21 cellular contexts compared by ENCODE assay signal in genomic region chr22:40973144-40973543, GRCh38. TPM values are rescaled to one million over a fixed set of nuclear protein-coding genes. Genes with fewer than 3 reads are reported as not detected.
DNase-seq lines count a peak whose midpoint lies in the region; ATAC-seq, FAIRE-seq and TF ChIP-seq lines count a peak whose summit lies in the region.
"Had no signal": no experiment of that assay in that cellular context is flagged by ENCODE, and none has a peak within 500 bp of the region (broad histone marks: within the 10 kb centered on the region; RNA-seq: fewer than 3 reads in every experiment).

No MANE protein-coding gene starts in this region.

- H3K27ac Mint-ChIP-seq in chondrocyte (ENCODE audit: unreplicated experiment) (no peak overlapping the region), nephron progenitor cell (peak overlapping the region; percentile 54)
- H3K27ac Mint-ChIP-seq: HFFc6 had no signal

- H3K9ac ChIP-seq in GM12878 (ENCODE audit: control insufficient read depth, insufficient read depth, low read length) = no peak overlapping the region

- DNase-seq in GM12878 (ENCODE audit: low read depth, low spot score) (no peak), chondrocyte (ENCODE audit: low spot score) (peak; percentile 44), nephron progenitor cell (no peak), psoas muscle (no peak), UCSD-AML1 (lab: John Stamatoyannopoulos, UW; ENCODE audit: unreplicated experiment) (no peak), foreskin keratinocyte (no peak), HuH-7.5 (ENCODE audit: low spot score) (no peak)
- DNase-seq: C1 segment of cervical spinal cord; Calu3; CD4-positive, alpha-beta memory T cell; COR-L47; DMS153; DND-41; GOT3; HFFc6 had no signal

- SMC1A ChIA-PET in GM12878 (lab: Charles Lee; ENCODE audit: uncharacterized antibody, unreplicated experiment) = interaction anchor here (1.5 kb wide), 1 partner anchor 9 kb away, joined by 3 read pairs; no protein-coding TSS in a partner anchor

- intact Hi-C loops in GM12878 (cut with micrococcal nuclease; ENCODE audit: unreplicated experiment) (no loop called here), psoas muscle (cut with DNase I) (no loop called here)

- BruUV-seq in GM12878 (replicated peaks; lab: Mats Ljungman, UMichigan) = no TSS peak

- TF ChIP-seq EP300 in GM12878 (IDR thresholded peaks at IDR 0.05; ENCODE audit: borderline replicate concordance in 1 of 2, control insufficient read depth in 1 of 2, low read depth in 2 of 2, low read length in 2 of 2) = no peak

- RAD21 ChIA-PET in GM12878 (lab: Charles Lee; ENCODE audit: unreplicated experiment) = no interaction called here

- H3K9me3 Mint-ChIP-seq in chondrocyte (ENCODE audit: low read depth) (no peaks in the 10 kb centered on the region), nephron progenitor cell (no peaks in the 10 kb centered on the region)
- H3K9me3 Mint-ChIP-seq: CD4-positive, alpha-beta memory T cell; HFFc6 had no signal

- no peaks in the 10 kb centered on the region for H3K79me2 ChIP-seq in GM12878 (ENCODE audit: control insufficient read depth, insufficient read depth, low read length)

- peak; percentile 52; the same call in 1 of the 2 replicates for TF ChIP-seq POLR2A in GM12878 (IDR thresholded peaks at IDR 0.05; ENCODE audit: low read depth, low read length)

- H3K4me1 Mint-ChIP-seq in chondrocyte (ENCODE audit: low read depth) = peaks cover 2% of the 10 kb centered on the region
- H3K4me1 Mint-ChIP-seq in nephron progenitor cell = peaks cover 4% of the 10 kb centered on the region

- FAIRE-seq in GM12878 (lab: Jason Lieb, UNC) = no peak
- FAIRE-seq: G401.6, GM12891, GM18507, H54 had no signal

- TF ChIP-seq CTCF in GM12878 (IDR thresholded peaks at IDR 0.05 in 2 of 3, conservative IDR thresholded peaks at IDR 0.05 in 1 of 3; ENCODE audit: control insufficient read depth in 2 of 3, extremely low read depth in 1 of 3, insufficient read depth in 1 of 3, low read depth in 3 of 3, low read length in 3 of 3) = no peak
- no peak for TF ChIP-seq CTCF in chondrocyte (IDR thresholded peaks at IDR 0.05)
- no peak for TF ChIP-seq CTCF in nephron progenitor cell (IDR thresholded peaks at IDR 0.05)
- no peak for TF ChIP-seq CTCF in psoas muscle (IDR thresholded peaks at IDR 0.05)
- TF ChIP-seq CTCF in foreskin keratinocyte (conservative IDR thresholded peaks at IDR 0.05) = no peak

- H3K36me3 ChIP-seq in GM12878 (ENCODE audit: control insufficient read depth in 2 of 2, insufficient read depth in 2 of 2, low read length in 1 of 2) (peaks cover 6 to 13% of the 10 kb centered on the region in 2 experiments; a peak in 3 of 4 replicates), psoas muscle (ENCODE audit: insufficient read depth in 1 of 2, low read depth in 1 of 2) (peaks cover 0 to 51% of the 10 kb centered on the region in 2 donors)

- H3K4me1 ChIP-seq in GM12878 (ENCODE audit: control insufficient read depth, insufficient read depth, low read length) (no peaks in the 10 kb centered on the region), psoas muscle (no peaks in the 10 kb centered on the region), foreskin keratinocyte (no peaks in the 10 kb centered on the region)
- H3K4me1 ChIP-seq: HAP-1 had no signal

- H3K4me3 ChIP-seq in GM12878 (no peak overlapping the region), psoas muscle (no peak overlapping the region)
- H3K4me3 ChIP-seq: HAP-1 had no signal

- TF ChIP-seq RAD21 in GM12878 (IDR thresholded peaks at IDR 0.05; ENCODE audit: insufficient read depth, low read depth, low read length) = no peak

- ATAC-seq in GM12878 = no peak
- ATAC-seq in psoas muscle = peak in 3 of 4 donors; percentile 20 to 34 (median 22)
- no peak for ATAC-seq in foreskin keratinocyte
- no peak for ATAC-seq in GM21529 (IDR thresholded peaks at IDR 0.05; ENCODE audit: unreplicated experiment)

- H4K20me1 ChIP-seq in GM12878 (ENCODE audit: control insufficient read depth, insufficient read depth) = no peaks in the 10 kb centered on the region

- POLR2A ChIA-PET in GM12878 (lab: Charles Lee) = no interaction called here

- H3K27ac ChIP-seq in GM12878 (ENCODE audit: control insufficient read depth, insufficient read depth) (no peak overlapping the region), psoas muscle (no peak overlapping the region), foreskin keratinocyte (no peak overlapping the region)

- H3K4me3 Mint-ChIP-seq in chondrocyte (ENCODE audit: unreplicated experiment) (no peak overlapping the region), nephron progenitor cell (no peak overlapping the region)
- H3K4me3 Mint-ChIP-seq: CD4-positive, alpha-beta memory T cell; HFFc6 had no signal

- 99% methylated on average over 13 of the region's 13 CpGs for WGBS in GM12878 (ENCODE audit: insufficient coverage, insufficient replicate concordance, low lambda C conversion rate, missing lambda C conversion rate)
- WGBS in psoas muscle, 3 donors = 93 to 95% (median 95%) methylated on average over 13 of the region's 13 CpGs

- no peaks in the 10 kb centered on the region for H3K9me3 ChIP-seq in GM12878 (replicated peaks; ENCODE audit: control insufficient read depth, insufficient read depth, low read length)
- no peaks in the 10 kb centered on the region for H3K9me3 ChIP-seq in psoas muscle
- H3K9me3 ChIP-seq: HAP-1 had no signal

- in situ Hi-C loops in GM12878 (cut with MboI) = no loop called here

- H3K27me3 Mint-ChIP-seq in chondrocyte (ENCODE audit: low read depth) (no peaks in the 10 kb centered on the region), nephron progenitor cell (ENCODE audit: low read depth, poor library complexity) (peaks cover 7% of the 10 kb centered on the region)
- H3K27me3 Mint-ChIP-seq: CD4-positive, alpha-beta memory T cell had no signal

- H3K36me3 Mint-ChIP-seq in chondrocyte (ENCODE audit: low read depth) (peaks cover 16% of the 10 kb centered on the region), nephron progenitor cell (ENCODE audit: low read depth) (peaks cover 31% of the 10 kb centered on the region)

- CTCF ChIA-PET in GM12878 (lab: Yijun Ruan, JAX) = interaction anchor here (1.5 kb wide), 1 partner anchor 16 kb away, joined by 3 read pairs; no protein-coding TSS in a partner anchor

- H3K27me3 ChIP-seq in GM12878 (replicated peaks in 1 of 2; ENCODE audit: control insufficient read depth in 2 of 2, insufficient read depth in 2 of 2, low read length in 1 of 2) = no peaks in the 10 kb centered on the region
- no peaks in the 10 kb centered on the region for H3K27me3 ChIP-seq in psoas muscle (ENCODE audit: insufficient read depth in 3 of 3, low read length in 2 of 3)
- H3K27me3 ChIP-seq in foreskin keratinocyte = no peaks in the 10 kb centered on the region

- no peak overlapping the region for H2AFZ ChIP-seq in GM12878 (ENCODE audit: control insufficient read depth, low read depth, low read length)

- no peak overlapping the region for H3K4me2 ChIP-seq in GM12878 (ENCODE audit: control insufficient read depth, insufficient read depth)

TF ChIP-seq in GM12878, 131 proteins besides CTCF, POLR2A, EP300 and RAD21:
- TF ChIP-seq LARP7 (IDR thresholded peaks at IDR 0.05) (no peak), TARDBP (IDR thresholded peaks at IDR 0.05; ENCODE audit: borderline replicate concordance) (no peak)

RNA-seq across cellular contexts. Expression of gene RBX1, which starts 22.0 kb away (rescaled TPM):
- total RNA-seq in GM12878 (2013; cell fraction: nucleolus; rRNA removed) = 67.7 and 75.3 TPM in 2 replicates
- 114 and 117 TPM in 2 replicates for total RNA-seq in GM12878 (2014; rRNA removed)
- 71.2 and 79.4 TPM in 2 replicates for total RNA-seq in GM12878 (2014; rRNA removed; fragmentation: Illumina TruSeq; extraction: Trizol)
- total RNA-seq in GM12878 (2021) = 87.9 and 91.1 TPM in 2 replicates
- polyA plus RNA-seq in GM12878 (2011; ENCODE audit: low read depth) = 227 TPM
- 203 and 251 TPM in 2 replicates for polyA plus RNA-seq in GM12878 (2011; rRNA removed)
- polyA plus RNA-seq in GM12878 (2011; cell fraction: cytosol; rRNA removed) = 134 and 174 TPM in 2 replicates
- 66.9 and 93.5 TPM in 2 replicates for polyA plus RNA-seq in GM12878 (2011; cell fraction: nucleus; rRNA removed)
- 113 and 117 TPM in 2 replicates for polyA plus RNA-seq in GM12878 (2012)
- 110 TPM in 2 replicates for polyA plus RNA-seq in GM12878 (2014; fragmentation: Illumina TruSeq; extraction: Trizol)
- 100 to 1,000 TPM; 449 to 468 TPM for polyA plus RNA-seq in GM12878 (2014; fragmentation: Nextera tagmentation; extraction: Ambion mirVana)
- 142 and 164 TPM in 2 replicates for polyA plus RNA-seq in GM12878 (2014; rRNA removed)
- 100 to 1,000 TPM; 391 to 402 TPM for polyA plus RNA-seq in GM12878 (2016; fragmentation: Nextera tagmentation; extraction: Ambion mirVana)
- polyA minus RNA-seq in GM12878 (2011; rRNA and poly(A)+ RNA removed) = 41.6 and 45.5 TPM in 2 replicates
- polyA minus RNA-seq in GM12878 (2011; cell fraction: cytosol; rRNA and poly(A)+ RNA removed) = 10.0 and 12.5 TPM in 2 replicates
- polyA minus RNA-seq in GM12878 (2011; cell fraction: nucleus; rRNA and poly(A)+ RNA removed) = 13.2 and 16.8 TPM in 2 replicates
- 54.8 to 64.3 TPM (median 57.7 TPM) in 3 replicates for total RNA-seq in chondrocyte
- total RNA-seq in psoas muscle = 10 to 100 TPM; 46.6 to 59.9 (median 54.3) TPM
- 10 to 100 TPM; 48.4 to 82.6 (median 80.6) TPM for polyA plus RNA-seq in psoas muscle
- 81.4 and 82.2 TPM in 2 replicates for total RNA-seq in foreskin keratinocyte
- 130 TPM in 2 replicates for polyA plus RNA-seq in foreskin keratinocyte

Comparison
In these comparisons a context has a peak if more than half of its experiments do, and no peak if none do; other contexts are left out.
1. ATAC-seq: peak in psoas muscle (3 of 4); none in GM12878 (single experiment), foreskin keratinocyte (single experiment) and GM21529 (single experiment).